Comparison of ENCODE assay signal across 19 cellular contexts in the genomic region with DNA sequence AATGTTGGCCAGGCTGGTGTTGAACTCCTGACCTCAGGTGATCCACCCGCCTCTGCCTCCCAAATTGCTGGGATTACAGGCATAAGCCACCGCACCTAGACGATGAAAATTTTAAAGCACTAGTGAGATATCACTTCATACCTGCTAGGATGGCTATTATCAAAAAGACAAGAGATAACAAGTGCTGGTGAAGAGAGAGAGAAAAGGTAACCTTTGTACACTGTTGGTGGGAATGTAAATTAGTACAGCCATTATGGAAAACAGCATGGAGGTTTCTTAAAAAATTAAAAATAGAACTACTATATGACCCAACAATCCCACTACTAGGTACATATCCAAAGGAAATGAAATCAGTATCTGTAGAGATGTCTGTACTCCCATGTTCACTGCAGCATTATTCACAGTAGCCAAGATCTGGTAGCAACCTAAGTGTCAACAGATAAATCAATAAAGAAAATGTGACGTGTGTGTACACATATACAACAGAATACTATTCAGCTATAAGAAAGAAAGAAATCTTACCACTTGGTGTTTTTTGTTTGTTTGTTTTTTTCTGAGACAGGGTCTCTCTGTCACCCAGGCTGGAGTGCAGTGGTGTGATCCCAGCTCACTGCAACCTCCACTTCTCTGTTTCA.
"Had no signal": no experiment of that assay in that cellular context is flagged by ENCODE, and none has a peak within 500 bp of the region (broad histone marks: within the 10 kb centered on the region; RNA-seq: fewer than 3 reads in every experiment).

No MANE protein-coding gene starts in this region.

- H3K9me3 ChIP-seq: esophagus squamous epithelium, gastroesophageal sphincter, psoas muscle, spleen had no signal

- H3K4me3 Mint-ChIP-seq: immature natural killer cell; nephron progenitor cell; stimulated activated naive B cell treated with anti-CD40 and anti-IgM and Interleukin-4, amounts not matched to agents 10 μg/mL and 1 μg/mL and 100 μg/mL, for 72 hours; type B pancreatic cell had no signal

- H3K27ac Mint-ChIP-seq: immature natural killer cell; stimulated activated naive B cell treated with anti-CD40 and anti-IgM and Interleukin-4, amounts not matched to agents 10 μg/mL and 1 μg/mL and 100 μg/mL, for 72 hours; type B pancreatic cell had no signal

- H3K4me1 ChIP-seq: parathyroid adenoma had no signal

- H3K9me3 Mint-ChIP-seq: immature natural killer cell; naive thymus-derived CD4-positive, alpha-beta T cell; nephron progenitor cell; stimulated activated naive B cell treated with anti-CD40 and anti-IgM and Interleukin-4, amounts not matched to agents 10 μg/mL and 1 μg/mL and 100 μg/mL, for 72 hours; type B pancreatic cell had no signal

- H3K27ac ChIP-seq: esophagus squamous epithelium, gastroesophageal sphincter, parathyroid adenoma, psoas muscle, spleen had no signal

- DNase-seq: cortex of kidney; esophagus squamous epithelium; foreskin fibroblast; glutamatergic neuron; immature natural killer cell; mesendoderm; naive thymus-derived CD4-positive, alpha-beta T cell; nephron progenitor cell; psoas muscle; retina; spleen; stimulated activated CD4-positive, alpha-beta T cell treated with anti-CD3 and anti-CD28 coated beads, Interleukin-15, amount 100 ng/mL, for 24 hours; stimulated activated CD4-positive, alpha-beta T cell treated with anti-CD3 and anti-CD28 coated beads, Interleukin-1b, Interleukin-23, amount 100 ng/mL, for 48 hours; stimulated activated CD4-positive, alpha-beta T cell treated with anti-CD3 and anti-CD28 coated beads, Interleukin-4, amount 100 ng/mL, for 24 hours; stimulated activated naive B cell treated with anti-CD40 and anti-IgM and Interleukin-4, amounts not matched to agents 10 μg/mL and 1 μg/mL and 100 μg/mL, for 72 hours had no signal

- H3K27me3 ChIP-seq: esophagus squamous epithelium, gastroesophageal sphincter, spleen had no signal

- H3K4me3 ChIP-seq: esophagus squamous epithelium, gastroesophageal sphincter, psoas muscle, spleen had no signal

- H3K9ac ChIP-seq: parathyroid adenoma had no signal

- H3K27me3 Mint-ChIP-seq: naive thymus-derived CD4-positive, alpha-beta T cell; stimulated activated naive B cell treated with anti-CD40 and anti-IgM and Interleukin-4, amounts not matched to agents 10 μg/mL and 1 μg/mL and 100 μg/mL, for 72 hours; type B pancreatic cell had no signal

- H2AFZ ChIP-seq: parathyroid adenoma had no signal

- ATAC-seq: gastroesophageal sphincter; naive thymus-derived CD4-positive, alpha-beta T cell; psoas muscle; sciatic nerve; stimulated activated naive B cell treated with anti-CD40 and anti-IgM and Interleukin-4, amounts not matched to agents 10 μg/mL and 1 μg/mL and 100 μg/mL, for 72 hours had no signal
